16 cellular contexts compared by ENCODE assay signal in the genomic region with DNA sequence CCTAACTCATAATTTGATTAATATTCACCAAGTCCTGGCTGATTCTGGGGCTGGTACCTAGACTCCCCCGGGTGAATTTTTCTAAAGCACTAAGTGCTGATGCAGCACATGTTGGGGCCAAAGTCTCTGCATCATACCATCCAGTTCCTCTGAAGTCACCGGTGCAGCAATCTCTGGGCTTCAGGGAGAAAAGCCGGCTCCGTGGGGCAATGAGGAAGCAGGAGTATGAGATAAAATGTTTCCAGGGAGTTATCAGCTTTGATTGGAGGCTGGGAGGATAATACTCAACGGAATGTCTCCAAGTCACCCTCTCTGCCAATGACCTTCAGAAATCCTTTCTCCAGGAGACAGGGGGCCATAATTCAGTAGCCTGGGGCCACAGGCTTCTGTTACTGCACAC. TPM values are rescaled to one million over a fixed set of nuclear protein-coding genes. Genes with fewer than 3 reads are reported as not detected.
A peak's percentile ranks its signal among the peaks of the same experiment; 100 is the strongest.
DNase-seq lines count a peak whose midpoint lies in the region; ATAC-seq and TF ChIP-seq lines count a peak whose summit lies in the region.
"Had no signal": no experiment of that assay in that cellular context is flagged by ENCODE, and none has a peak within 500 bp of the region (broad histone marks: within the 10 kb centered on the region; RNA-seq: fewer than 3 reads in every experiment).

No MANE protein-coding gene starts in this region.

- TF ChIP-seq CTCF in IMR-90 (conservative IDR thresholded peaks at IDR 0.05; ENCODE audit: low read depth, low read length) (no peak), colonic mucosa (IDR thresholded peaks at IDR 0.05) (no peak), liver (IDR thresholded peaks at IDR 0.05; ENCODE audit: low read depth, low read length, missing input control) (no peak), stomach (IDR thresholded peaks at IDR 0.05) (no peak)

- H3K4me1 Mint-ChIP-seq in activated CD8-positive, alpha-beta T cell treated with anti-CD3 and anti-CD28 coated beads, Interleukin-2, amount 10 ng/mL, durations not matched to agents 7 days and 5 days (ENCODE audit: low read depth): peaks cover 32% of the 10 kb centered on the region

- no peak overlapping the region for H2BK15ac ChIP-seq in IMR-90 (ENCODE audit: low read depth, low read length)

- H4K8ac ChIP-seq in IMR-90 (ENCODE audit: low read depth in 2 of 2, low read length in 2 of 2): no peak overlapping the region

- H3K9me3 Mint-ChIP-seq in activated CD8-positive, alpha-beta T cell treated with anti-CD3 and anti-CD28 coated beads, Interleukin-2, amount 10 ng/mL, durations not matched to agents 7 days and 5 days (ENCODE audit: insufficient read depth): no peaks in the 10 kb centered on the region

- in situ Hi-C loops in IMR-90 (cut with MboI; ENCODE audit: low sequenced_read_pairs): no loop called here

- H3K27me3 ChIP-seq in IMR-90 (ENCODE audit: control insufficient read depth, insufficient read depth, low read length) (peaks cover 44% of the 10 kb centered on the region), colonic mucosa (no peaks in the 10 kb centered on the region), liver (ENCODE audit: control insufficient read depth in 4 of 4, insufficient read depth in 4 of 4, low read length in 3 of 4) (no peaks in the 10 kb centered on the region), stomach (peaks cover 0 to 15% (median 0%) of the 10 kb centered on the region in 3 donors)

- H3K4me2 ChIP-seq in IMR-90 (ENCODE audit: low read depth, low read length): no peak overlapping the region
- H3K4me2 ChIP-seq: KMS-11 had no signal

- TF ChIP-seq POLR2A in IMR-90 (IDR thresholded peaks at IDR 0.05; ENCODE audit: low read depth, low read length): no peak
- no peak for TF ChIP-seq POLR2A in stomach (IDR thresholded peaks at IDR 0.05)

- intact Hi-C loops in IMR-90 (cut with micrococcal nuclease): no loop called here
- intact Hi-C loops in colonic mucosa (cut with DNase I): no loop called here
- intact Hi-C loops in stomach (cut with DNase I; ENCODE audit: low total_unique reads): no loop called here

- no peak overlapping the region for H2BK20ac ChIP-seq in IMR-90 (ENCODE audit: low read depth, low read length)

- H3K4ac ChIP-seq in IMR-90 (ENCODE audit: low read depth, low read length): no peak overlapping the region

- H3K9ac ChIP-seq in IMR-90 (ENCODE audit: low read depth, low read length) (no peak overlapping the region), colonic mucosa (ENCODE audit: low read depth in 2 of 2, low read length in 2 of 2) (peak overlapping the region in 1 of 2 donors; percentile 85), liver (ENCODE audit: low read depth in 1 of 2, low read length in 2 of 2) (no peak overlapping the region)
- H3K9ac ChIP-seq: KMS-11 had no signal

- H3K4me1 ChIP-seq in IMR-90 (ENCODE audit: control insufficient read depth, insufficient read depth, low read length) (no peaks in the 10 kb centered on the region), colonic mucosa (peaks cover 47% of the 10 kb centered on the region), liver (ENCODE audit: control insufficient read depth in 4 of 4, insufficient read depth in 4 of 4, low read length in 3 of 4) (peaks cover 6 to 56% (median 47%) of the 10 kb centered on the region in 4 donors), stomach (peaks cover 4 to 38% (median 10%) of the 10 kb centered on the region in 4 donors)

- no peak overlapping the region for H3K14ac ChIP-seq in IMR-90 (replicated peaks; ENCODE audit: low read depth, low read length)

- no CpG with 5 or more reads among the region's 5 CpGs for WGBS in IMR-90 (ENCODE audit: extremely low coverage in 2 of 2, insufficient read length in 1 of 2), 2 experiments
- WGBS in liver: 10% methylated on average over 5 of the region's 5 CpGs
- 27 to 50% (median 34%) methylated on average over 5 of the region's 5 CpGs for WGBS in stomach, 5 donors

- no peak overlapping the region for H2BK120ac ChIP-seq in IMR-90 (ENCODE audit: low read depth, low read length)

- no peak overlapping the region for H2AFZ ChIP-seq in IMR-90 (replicated peaks; ENCODE audit: low read length, poor library complexity)

- no peak overlapping the region for H2AK5ac ChIP-seq in IMR-90 (ENCODE audit: low read depth, low read length)

- no peak overlapping the region for H3K27ac ChIP-seq in IMR-90 (ENCODE audit: insufficient read depth, low read length)
- peak overlapping the region; percentile 82 for H3K27ac ChIP-seq in colonic mucosa
- H3K27ac ChIP-seq in liver (ENCODE audit: low read depth in 1 of 2, low read length in 2 of 2): peak overlapping the region; percentile 65 to 78
- peak overlapping the region in 1 of 5 donors; percentile 8 for H3K27ac ChIP-seq in stomach
- H3K27ac ChIP-seq: KMS-11 had no signal

- no peak overlapping the region for H4K5ac ChIP-seq in IMR-90 (ENCODE audit: low read depth, low read length)

- no peaks in the 10 kb centered on the region for H3K36me3 Mint-ChIP-seq in activated CD8-positive, alpha-beta T cell treated with anti-CD3 and anti-CD28 coated beads, Interleukin-2, amount 10 ng/mL, durations not matched to agents 7 days and 5 days (ENCODE audit: low read depth)

- TF ChIP-seq RAD21 in IMR-90 (IDR thresholded peaks at IDR 0.05; ENCODE audit: low read length) (no peak), liver (IDR thresholded peaks at IDR 0.05) (no peak)

- no peak overlapping the region for H3K4me3 Mint-ChIP-seq in activated CD8-positive, alpha-beta T cell treated with anti-CD3 and anti-CD28 coated beads, Interleukin-2, amount 10 ng/mL, durations not matched to agents 7 days and 5 days

- H3K18ac ChIP-seq in IMR-90 (ENCODE audit: low read depth, low read length): no peak overlapping the region

- peaks cover 32% of the 10 kb centered on the region for H3K27me3 Mint-ChIP-seq in activated CD8-positive, alpha-beta T cell treated with anti-CD3 and anti-CD28 coated beads, Interleukin-2, amount 10 ng/mL, durations not matched to agents 7 days and 5 days (ENCODE audit: low read depth)

- H4K91ac ChIP-seq in IMR-90 (ENCODE audit: insufficient read depth, low read depth, low read length): no peak overlapping the region

- TF ChIP-seq EP300 in stomach (IDR thresholded peaks at IDR 0.05): no peak

- no TSS peak for BruUV-seq in IMR-90 (replicated peaks; lab: Mats Ljungman, UMichigan)

- H2AK9ac ChIP-seq in IMR-90 (replicated peaks; ENCODE audit: low read depth, low read length, poor library complexity): no peak overlapping the region

- no peak for DNase-seq in IMR-90
- DNase-seq in colonic mucosa: peak; percentile 87
- peak; percentile 61 for DNase-seq in stomach
- no peak for DNase-seq in NCI-H1048 (lab: John Stamatoyannopoulos, UW)
- no peak for DNase-seq in activated CD8-positive, alpha-beta T cell treated with anti-CD3 and anti-CD28 coated beads, Interleukin-2, amount 10 ng/mL, durations not matched to agents 7 days and 5 days
- no peak for DNase-seq in retina
- DNase-seq: DMS79, MG63, NCI-H1105, NCI-H1694 treated with DMSO at 0.1 percent for 48 hours had no signal

- no peak overlapping the region for H3K27ac Mint-ChIP-seq in activated CD8-positive, alpha-beta T cell treated with anti-CD3 and anti-CD28 coated beads, Interleukin-2, amount 10 ng/mL, durations not matched to agents 7 days and 5 days

- H3K36me3 ChIP-seq in IMR-90 (ENCODE audit: control insufficient read depth, insufficient read depth, low read length): no peaks in the 10 kb centered on the region
- H3K36me3 ChIP-seq in colonic mucosa: no peaks in the 10 kb centered on the region
- peaks cover 0 to 3% (median 0%) of the 10 kb centered on the region in 4 donors for H3K36me3 ChIP-seq in liver (ENCODE audit: control insufficient read depth in 4 of 4, insufficient read depth in 3 of 4, low read depth in 1 of 4, low read length in 3 of 4)
- H3K36me3 ChIP-seq in stomach: no peaks in the 10 kb centered on the region
- H3K36me3 ChIP-seq: MG63 had no signal

- CTCF ChIA-PET in IMR-90 (lab: Yijun Ruan, JAX): no interaction called here
- CTCF ChIA-PET in activated CD8-positive, alpha-beta T cell treated with anti-CD3 and anti-CD28 coated beads, Interleukin-2, amount 10 ng/mL, durations not matched to agents 7 days and 5 days (lab: Charles Lee): interaction anchor here (1.0 to 7.8 kb wide), 4 partner anchors 10 to 57 kb away, joined by 3 to 71 read pairs (median 4); no protein-coding TSS in a partner anchor

- H3K4me3 ChIP-seq in IMR-90 (ENCODE audit: insufficient read depth, low read depth, low read length): no peak overlapping the region
- no peak overlapping the region for H3K4me3 ChIP-seq in colonic mucosa
- H3K4me3 ChIP-seq in liver (ENCODE audit: low read depth in 1 of 3, low read length in 3 of 3): no peak overlapping the region
- no peak overlapping the region for H3K4me3 ChIP-seq in stomach
- H3K4me3 ChIP-seq: MG63 had no signal

- H3K9me1 ChIP-seq in IMR-90 (ENCODE audit: insufficient read depth, low read length): 0 out of 2 replicates have a peak, but pooled peaks cover 2% of the 10 kb centered on the region

- ATAC-seq in IMR-90 (ENCODE audit: low read depth) (no peak), GM18868 (IDR thresholded peaks at IDR 0.05; ENCODE audit: unreplicated experiment) (no peak)
- ATAC-seq in activated CD8-positive, alpha-beta T cell treated with anti-CD3 and anti-CD28 coated beads, Interleukin-2, amount 10 ng/mL, durations not matched to agents 7 days and 5 days: no peak
- ATAC-seq: HCT116 had no signal

- POLR2A ChIA-PET in IMR-90 (lab: Charles Lee; ENCODE audit: unreplicated experiment): no interaction called here
- POLR2A ChIA-PET in activated CD8-positive, alpha-beta T cell treated with anti-CD3 and anti-CD28 coated beads, Interleukin-2, amount 10 ng/mL, durations not matched to agents 7 days and 5 days (lab: Charles Lee): no interaction called here

- no peak overlapping the region for H3K56ac ChIP-seq in IMR-90 (ENCODE audit: extremely low read depth, insufficient read depth, low read length)

- no peak overlapping the region for H3K23ac ChIP-seq in IMR-90 (ENCODE audit: low read depth, low read length)

- H4K20me1 ChIP-seq in IMR-90 (ENCODE audit: insufficient read depth, low read length): no peaks in the 10 kb centered on the region

- no peaks in the 10 kb centered on the region for H3K9me3 ChIP-seq in IMR-90 (ENCODE audit: control insufficient read depth, insufficient read depth, low read length)
- no peaks in the 10 kb centered on the region for H3K9me3 ChIP-seq in colonic mucosa
- no peaks in the 10 kb centered on the region for H3K9me3 ChIP-seq in liver (ENCODE audit: control insufficient read depth in 4 of 4, low read length in 3 of 4)
- H3K9me3 ChIP-seq in stomach: no peaks in the 10 kb centered on the region
- H3K9me3 ChIP-seq: MG63 had no signal

- H3K79me1 ChIP-seq in IMR-90 (ENCODE audit: low read depth in 1 of 2, low read length in 2 of 2): no peaks in the 10 kb centered on the region

- dilution Hi-C loops in IMR-90 (cut with HindIII; ENCODE audit: low sequenced_read_pairs, unreplicated experiment): no loop called here

- H2BK5ac ChIP-seq in IMR-90 (ENCODE audit: low read depth, low read length, poor library complexity, severe bottlenecking): no peak overlapping the region

RNA-seq across cellular contexts. Expression of a gene that starts 1.2 kb away (rescaled TPM):
- total RNA-seq in IMR-90 (2012; rRNA removed): not detected in 2 replicates
- polyA plus RNA-seq in IMR-90 (2012; rRNA removed): not detected in 2 replicates
- polyA plus RNA-seq in IMR-90 (2012; cell fraction: cytosol; rRNA removed): not detected in 2 replicates
- polyA plus RNA-seq in IMR-90 (2012; cell fraction: nucleus; rRNA removed; ENCODE audit: low replicate concordance): 0.05 TPM in 1 of 2 replicates, not detected in the other
- 1 to 10 TPM in 1 of 2 donors, under 1 TPM in 1; 0.56 to 4.5 TPM for total RNA-seq in colonic mucosa
- under 1 TPM; 0.14 to 0.59 TPM for total RNA-seq in liver
- polyA plus RNA-seq in liver: under 1 TPM; 0.23 to 0.54 TPM
- total RNA-seq in stomach: under 1 TPM in 2 of 5 donors, not detected in 3; 0.37 to 0.58 TPM
- under 1 TPM in 1 of 3 donors, not detected in 2; 0.30 TPM for polyA plus RNA-seq in stomach
- not detected for total RNA-seq in activated CD8-positive, alpha-beta T cell treated with anti-CD3 and anti-CD28 coated beads, Interleukin-2, amount 10 ng/mL, durations not matched to agents 7 days and 5 days
- polyA plus RNA-seq: AG04450, BJ had no signal

RNA-seq across cellular contexts. Expression of a gene that starts 22.8 kb away (rescaled TPM):
- total RNA-seq in IMR-90 (2012; rRNA removed): not detected in 2 replicates
- polyA plus RNA-seq in IMR-90 (2012; rRNA removed): not detected in 2 replicates
- not detected in 2 replicates for polyA plus RNA-seq in IMR-90 (2012; cell fraction: cytosol; rRNA removed)
- not detected in 2 replicates for polyA plus RNA-seq in IMR-90 (2012; cell fraction: nucleus; rRNA removed; ENCODE audit: low replicate concordance)
- over 10,000 TPM in 1 of 2 donors, 1,000 to 10,000 TPM in 1; 7,504 to 12,164 TPM for total RNA-seq in colonic mucosa
- total RNA-seq in liver: 10 to 100 TPM in 1 of 2 donors, under 1 TPM in 1; 0.09 to 43.3 TPM
- polyA plus RNA-seq in liver: 10 to 100 TPM; 12.0 to 16.1 TPM
- total RNA-seq in stomach: 1,000 to 10,000 TPM in 2 of 5 donors, 100 to 1,000 TPM in 2, 10 to 100 TPM in 1; 72.7 to 3,112 (median 316) TPM
- 100 to 1,000 TPM in 2 of 3 donors, 1 to 10 TPM in 1; 6.3 to 176 (median 150) TPM for polyA plus RNA-seq in stomach
- total RNA-seq in activated CD8-positive, alpha-beta T cell treated with anti-CD3 and anti-CD28 coated beads, Interleukin-2, amount 10 ng/mL, durations not matched to agents 7 days and 5 days: not detected
- polyA plus RNA-seq: AG04450, BJ had no signal

RNA-seq across cellular contexts. Expression of a gene that starts 47.3 kb away (rescaled TPM):
- total RNA-seq in IMR-90 (2012; rRNA removed) (not detected in 2 replicates), colonic mucosa (1 to 10 TPM; 2.3 to 2.7 TPM), liver (1 to 10 TPM in 1 of 2 donors, under 1 TPM in 1; 0.70 to 1.3 TPM), stomach (1 to 10 TPM in 3 of 5 donors, not detected in 2; 4.5 to 6.6 (median 5.2) TPM)
- polyA plus RNA-seq in IMR-90 (2012; rRNA removed) (0.09 and 0.29 TPM in 2 replicates), liver (1 to 10 TPM; 2.2 to 3.6 TPM), stomach (1 to 10 TPM; 3.3 to 6.7 (median 3.7) TPM)
- 0.41 and 0.58 TPM in 2 replicates for polyA plus RNA-seq in IMR-90 (2012; cell fraction: cytosol; rRNA removed)
- 0.17 TPM in 1 of 2 replicates, not detected in the other for polyA plus RNA-seq in IMR-90 (2012; cell fraction: nucleus; rRNA removed; ENCODE audit: low replicate concordance)
- 10 to 100 TPM; 51.5 to 56.8 TPM for total RNA-seq in activated CD8-positive, alpha-beta T cell treated with anti-CD3 and anti-CD28 coated beads, Interleukin-2, amount 10 ng/mL, durations not matched to agents 7 days and 5 days

Comparison
In these comparisons a context has a peak if more than half of its experiments do, and no peak if none do; other contexts are left out.
1. DNase-seq: peak in colonic mucosa (single experiment) and stomach (single experiment); none in IMR-90 (single experiment), NCI-H1048 (single experiment), activated CD8-positive, alpha-beta T cell treated with anti-CD3 and anti-CD28 coated beads, Interleukin-2, amount 10 ng/mL, durations not matched to agents 7 days and 5 days (single experiment) and retina (single experiment).
2. RNA of a gene that starts 47.3 kb away (total RNA-seq): 51.5 to 56.8 TPM in activated CD8-positive, alpha-beta T cell treated with anti-CD3 and anti-CD28 coated beads, Interleukin-2, amount 10 ng/mL, durations not matched to agents 7 days and 5 days; 4.5 to 6.6 TPM in stomach, 2.3 to 2.7 TPM in colonic mucosa, 0.70 to 1.3 TPM in liver and not detected in IMR-90; every median in the first group is over 4 times any median in the second.